In genomic region chr11:33598426-33599069, GRCh38 we compare ENCODE assay signal across 11 cellular contexts.
DNase-seq lines count a peak whose midpoint lies in the region; ATAC-seq and TF ChIP-seq lines count a peak whose summit lies in the region.
"Had no signal": no experiment of that assay in that cellular context is flagged by ENCODE, and none has a peak within 500 bp of the region (broad histone marks: within the 10 kb centered on the region; RNA-seq: fewer than 3 reads in every experiment).

No MANE protein-coding gene starts in this region.

- H3K79me2 ChIP-seq in mesendoderm (ENCODE audit: control insufficient read depth, insufficient read depth, low read length) = no peaks in the 10 kb centered on the region
- H3K79me2 ChIP-seq: hepatocyte had no signal

- in situ Hi-C loops in GM13977 (cut with MboI; ENCODE audit: low pct_unique_long_range_greater_than_20kb, low sequenced_read_pairs, unreplicated experiment) = no loop called here

- H3K36me3 ChIP-seq in mesendoderm (ENCODE audit: control insufficient read depth, insufficient read depth, low read length) = no peaks in the 10 kb centered on the region

- H2AK5ac ChIP-seq in mesendoderm (ENCODE audit: low read length) = no peak overlapping the region

- no peak overlapping the region for H3K27ac ChIP-seq in mesendoderm (ENCODE audit: low read depth, low read length)
- H3K27ac ChIP-seq: hepatocyte had no signal

- intact Hi-C loops in activated CD4-positive, alpha-beta memory T cell treated with anti-CD3 and anti-CD28 coated beads for 36 hours (cut with micrococcal nuclease) = no loop called here

- H3K4me1 Mint-ChIP-seq in activated CD4-positive, alpha-beta memory T cell treated with anti-CD3 and anti-CD28 coated beads for 36 hours (ENCODE audit: low read depth) = no peaks in the 10 kb centered on the region
- H3K4me1 Mint-ChIP-seq: stimulated activated naive CD8-positive, alpha-beta T cell treated with anti-CD3 and anti-CD28 coated beads, Interleukin-15, amount 100 ng/mL, for 72 hours had no signal

- H3K23ac ChIP-seq in mesendoderm (ENCODE audit: low read length) = no peak overlapping the region

- H3K9me3 Mint-ChIP-seq in activated CD4-positive, alpha-beta memory T cell treated with anti-CD3 and anti-CD28 coated beads for 36 hours = peaks cover 6% of the 10 kb centered on the region
- H3K9me3 Mint-ChIP-seq: stimulated activated naive CD8-positive, alpha-beta T cell treated with anti-CD3 and anti-CD28 coated beads, Interleukin-15, amount 100 ng/mL, for 72 hours had no signal

- no peak overlapping the region for H2BK120ac ChIP-seq in mesendoderm (ENCODE audit: low read depth, low read length)

- H2BK15ac ChIP-seq in mesendoderm (replicated peaks; ENCODE audit: low read depth) = no peak overlapping the region

- H3K18ac ChIP-seq in mesendoderm (ENCODE audit: low read length) = no peak overlapping the region

- no peaks in the 10 kb centered on the region for H3K27me3 ChIP-seq in mesendoderm (ENCODE audit: insufficient read depth, low read length, poor library complexity)
- H3K27me3 ChIP-seq: hepatocyte had no signal

- POLR2A ChIA-PET in activated CD4-positive, alpha-beta memory T cell treated with anti-CD3 and anti-CD28 coated beads for 36 hours (lab: Charles Lee) = no interaction called here

- no peak overlapping the region for H3K4me3 Mint-ChIP-seq in activated CD4-positive, alpha-beta memory T cell treated with anti-CD3 and anti-CD28 coated beads for 36 hours
- H3K4me3 Mint-ChIP-seq: stimulated activated naive CD8-positive, alpha-beta T cell treated with anti-CD3 and anti-CD28 coated beads, Interleukin-15, amount 100 ng/mL, for 72 hours had no signal

- no peak overlapping the region for H3K56ac ChIP-seq in mesendoderm (ENCODE audit: low read length)

- H3K36me3 Mint-ChIP-seq in activated CD4-positive, alpha-beta memory T cell treated with anti-CD3 and anti-CD28 coated beads for 36 hours = no peaks in the 10 kb centered on the region

- peak; percentile 86 for DNase-seq in DMS79 (lab: John Stamatoyannopoulos, UW)
- DNase-seq in NCI-H187 treated with DMSO at 0.1 percent for 48 hours (lab: John Stamatoyannopoulos, UW) = peak; percentile 75
- DNase-seq in amygdala (lab: John Stamatoyannopoulos, UW) = peak in 35 of 56 donors; percentile 6 to 83 (median 36)
- DNase-seq in mesendoderm = peak; percentile 53
- no peak for DNase-seq in activated CD4-positive, alpha-beta memory T cell treated with anti-CD3 and anti-CD28 coated beads for 36 hours
- DNase-seq in omental fat pad (ENCODE audit: low spot score) = no peak
- no peak for DNase-seq in dermis blood vessel endothelial cell
- no peak for DNase-seq in GM13977 (ENCODE audit: low spot score)
- DNase-seq: activated CD4-positive, alpha-beta T cell treated with anti-CD3 and anti-CD28 coated beads for 1 hour; stimulated activated naive CD8-positive, alpha-beta T cell treated with anti-CD3 and anti-CD28 coated beads, Interleukin-15, amount 100 ng/mL, for 72 hours had no signal

- no peak overlapping the region for H3K9ac ChIP-seq in mesendoderm (ENCODE audit: low read length)

- no peaks in the 10 kb centered on the region for H3K79me1 ChIP-seq in mesendoderm (ENCODE audit: low read length)

- no peak for TF ChIP-seq CTCF in omental fat pad (IDR thresholded peaks at IDR 0.05)
- TF ChIP-seq CTCF in GM13977 (IDR thresholded peaks at IDR 0.05; ENCODE audit: extremely low read depth, insufficient read depth, missing control alignments) = no peak

- H3K4me2 ChIP-seq in mesendoderm (ENCODE audit: low read length) = no peak overlapping the region
- H3K4me2 ChIP-seq: hepatocyte had no signal

- no peaks in the 10 kb centered on the region for H3K4me1 ChIP-seq in mesendoderm (ENCODE audit: control insufficient read depth, low read depth, low read length)

- no CpG with 5 or more reads among the region's 19 CpGs for WGBS in mesendoderm (ENCODE audit: extremely low coverage, insufficient coverage, low lambda C conversion rate)

- no peak overlapping the region for H3K4me3 ChIP-seq in mesendoderm (ENCODE audit: low read length)
- H3K4me3 ChIP-seq: hepatocyte had no signal

- H2BK5ac ChIP-seq in mesendoderm (ENCODE audit: low read length) = no peak overlapping the region

- H3K27ac Mint-ChIP-seq in activated CD4-positive, alpha-beta memory T cell treated with anti-CD3 and anti-CD28 coated beads for 36 hours = no peak overlapping the region
- H3K27ac Mint-ChIP-seq: stimulated activated naive CD8-positive, alpha-beta T cell treated with anti-CD3 and anti-CD28 coated beads, Interleukin-15, amount 100 ng/mL, for 72 hours had no signal

- CTCF ChIA-PET in activated CD4-positive, alpha-beta memory T cell treated with anti-CD3 and anti-CD28 coated beads for 36 hours (lab: Charles Lee) = no interaction called here

- no peak overlapping the region for H4K8ac ChIP-seq in mesendoderm (ENCODE audit: low read depth, low read length)

- ATAC-seq in omental fat pad (ENCODE audit: low FRiP score) = no peak
- ATAC-seq: stimulated activated naive CD8-positive, alpha-beta T cell treated with anti-CD3 and anti-CD28 coated beads, Interleukin-15, amount 100 ng/mL, for 72 hours had no signal

- peaks cover 10% of the 10 kb centered on the region for H3K27me3 Mint-ChIP-seq in activated CD4-positive, alpha-beta memory T cell treated with anti-CD3 and anti-CD28 coated beads for 36 hours

- H4K5ac ChIP-seq in mesendoderm (ENCODE audit: low read length) = no peak overlapping the region

- H3K4ac ChIP-seq in mesendoderm (ENCODE audit: low read depth, low read length) = no peak overlapping the region

Comparison
In these comparisons a context has a peak if more than half of its experiments do, and no peak if none do; other contexts are left out.
1. DNase-seq: peak in DMS79 (single experiment), NCI-H187 treated with DMSO at 0.1 percent for 48 hours (single experiment), amygdala (35 of 56) and mesendoderm (single experiment); none in activated CD4-positive, alpha-beta memory T cell treated with anti-CD3 and anti-CD28 coated beads for 36 hours (single experiment), omental fat pad (single experiment), dermis blood vessel endothelial cell (single experiment) and GM13977 (single experiment).